Comparison of ENCODE assay signal across 23 cellular contexts in the genomic region with DNA sequence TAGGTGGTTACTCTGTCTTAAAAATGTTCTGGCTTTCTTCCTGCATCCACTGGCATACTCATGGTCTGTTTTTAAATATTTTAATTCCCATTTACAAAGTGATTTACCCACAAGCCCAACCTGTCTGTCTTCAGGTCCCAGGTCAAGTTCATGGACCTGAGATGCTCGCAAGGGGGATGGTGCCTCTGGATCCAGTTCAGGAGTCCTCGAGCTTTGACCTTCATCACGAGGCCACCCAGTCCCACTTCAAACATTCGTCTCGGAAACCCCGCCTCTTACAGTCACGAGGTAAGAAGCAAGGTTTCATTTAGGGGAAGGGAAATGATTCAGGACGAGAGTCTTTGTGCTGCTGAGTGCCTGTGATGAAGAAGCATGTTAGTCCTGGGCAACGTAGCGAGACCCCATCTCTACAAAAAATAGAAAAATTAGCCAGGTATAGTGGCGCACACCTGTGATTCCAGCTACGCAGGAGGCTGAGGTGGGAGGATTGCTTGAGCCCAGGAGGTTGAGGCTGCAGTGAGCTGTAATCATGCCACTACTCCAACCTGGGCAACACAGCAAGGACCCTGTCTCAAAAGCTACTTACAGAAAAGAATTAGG. TPM values are rescaled to one million over a fixed set of nuclear protein-coding genes. Genes with fewer than 3 reads are reported as not detected.
DNase-seq lines count a peak whose midpoint lies in the region; ATAC-seq, FAIRE-seq and TF ChIP-seq lines count a peak whose summit lies in the region.
"Had no signal": no experiment of that assay in that cellular context is flagged by ENCODE, and none has a peak within 500 bp of the region (broad histone marks: within the 10 kb centered on the region; RNA-seq: fewer than 3 reads in every experiment).

No MANE protein-coding gene starts in this region.

- no peaks in the 10 kb centered on the region for H3K9me3 ChIP-seq in adrenal gland (replicated peaks in 1 of 3)
- no peaks in the 10 kb centered on the region for H3K9me3 ChIP-seq in keratinocyte (ENCODE audit: control insufficient read depth, low read depth, low read length)
- H3K9me3 ChIP-seq in stomach, result no peaks in the 10 kb centered on the region
- H3K9me3 ChIP-seq: BE2C had no signal

- no peak for TF ChIP-seq POLR2A in adrenal gland (IDR thresholded peaks at IDR 0.05)
- TF ChIP-seq POLR2A in stomach (IDR thresholded peaks at IDR 0.05), result no peak

- H3K4me3 Mint-ChIP-seq in activated naive CD4-positive, alpha-beta T cell treated with anti-CD3 and anti-CD28 coated beads, Interleukin-2, amount 10 ng/mL, durations not matched to agents 7 days and 5 days, result no peak overlapping the region
- H3K4me3 Mint-ChIP-seq: H9 had no signal

- H3K27ac ChIP-seq in adrenal gland, result peak overlapping the region in 3 of 5 donors; percentile 57 to 68 (median 60)
- H3K27ac ChIP-seq in keratinocyte (ENCODE audit: control insufficient read depth, insufficient read depth, low read length), result peak overlapping the region; percentile 16
- H3K27ac ChIP-seq in stomach, result peak overlapping the region; percentile 15 to 100 (median 76)
- H3K27ac ChIP-seq: GM23248 had no signal

- H3K4me1 ChIP-seq in adrenal gland (replicated peaks in 1 of 2), result peaks cover 3 to 42% of the 10 kb centered on the region in 2 donors
- peaks cover 41% of the 10 kb centered on the region for H3K4me1 ChIP-seq in keratinocyte (ENCODE audit: control insufficient read depth, extremely low read depth, insufficient read depth, low read length)
- H3K4me1 ChIP-seq in stomach, result peaks cover 39 to 62% (median 47%) of the 10 kb centered on the region in 4 donors
- H3K4me1 ChIP-seq: BE2C had no signal

- H3K9me3 Mint-ChIP-seq in activated naive CD4-positive, alpha-beta T cell treated with anti-CD3 and anti-CD28 coated beads, Interleukin-2, amount 10 ng/mL, durations not matched to agents 7 days and 5 days, result no peaks in the 10 kb centered on the region
- H3K9me3 Mint-ChIP-seq: H9 had no signal

- H3K4me2 ChIP-seq in keratinocyte (ENCODE audit: control insufficient read depth, extremely low read depth, insufficient read depth, low read depth, low read length), result no peak overlapping the region

- peaks cover 39% of the 10 kb centered on the region for H3K79me2 ChIP-seq in keratinocyte (ENCODE audit: control insufficient read depth, insufficient read depth, low read length)

- H3K36me3 ChIP-seq in adrenal gland (replicated peaks in 1 of 2) (peaks cover 0 to 67% of the 10 kb centered on the region in 2 donors), keratinocyte (ENCODE audit: control insufficient read depth in 2 of 2, extremely low read depth in 1 of 2, insufficient read depth in 2 of 2, low read length in 2 of 2) (peaks cover 16 to 20% of the 10 kb centered on the region in 2 experiments), stomach (peaks cover 40 to 83% (median 79%) of the 10 kb centered on the region in 4 donors)

- peaks cover 11% of the 10 kb centered on the region for H3K4me1 Mint-ChIP-seq in activated naive CD4-positive, alpha-beta T cell treated with anti-CD3 and anti-CD28 coated beads, Interleukin-2, amount 10 ng/mL, durations not matched to agents 7 days and 5 days

- no peak overlapping the region for H3K9ac ChIP-seq in keratinocyte (ENCODE audit: control insufficient read depth, extremely low read depth, insufficient read depth, low read length)
- H3K9ac ChIP-seq: GM23248 had no signal

- no peak for TF ChIP-seq EP300 in stomach (IDR thresholded peaks at IDR 0.05)

- peak overlapping the region; percentile 52 for H3K27ac Mint-ChIP-seq in activated naive CD4-positive, alpha-beta T cell treated with anti-CD3 and anti-CD28 coated beads, Interleukin-2, amount 10 ng/mL, durations not matched to agents 7 days and 5 days
- H3K27ac Mint-ChIP-seq: H9 had no signal

- no peak for TF ChIP-seq CTCF in adrenal gland (IDR thresholded peaks at IDR 0.05)
- TF ChIP-seq CTCF in keratinocyte (optimal IDR thresholded peaks at IDR 0.05 in 1 of 3, IDR thresholded peaks at IDR 0.05 in 1 of 3, conservative IDR thresholded peaks at IDR 0.05 in 1 of 3; ENCODE audit: extremely low read depth in 1 of 3, insufficient read depth in 2 of 3, low read length in 3 of 3), result no peak
- no peak for TF ChIP-seq CTCF in stomach (IDR thresholded peaks at IDR 0.05)

- no peaks in the 10 kb centered on the region for H4K20me1 ChIP-seq in keratinocyte (ENCODE audit: control insufficient read depth, extremely low read depth, insufficient read depth, low read length)

- DNase-seq in activated naive CD4-positive, alpha-beta T cell treated with anti-CD3 and anti-CD28 coated beads, Interleukin-2, amount 10 ng/mL, durations not matched to agents 7 days and 5 days, result no peak
- DNase-seq in activated naive CD4-positive, alpha-beta T cell treated with anti-CD3 and anti-CD28 coated beads, Interleukin-2, amount 50 U/mL, for 16 hours, result no peak
- DNase-seq in adrenal gland (peak; percentile 43 to 80 (median 74)), keratinocyte (ENCODE audit: low read depth, low spot score) (no peak), stomach (no peak), T-helper 9 cell (no peak)
- DNase-seq: BE2C; DMS53; GDM1; GM23248; H9; KG1; NCI-H1092 treated with DMSO at 0.1 percent for 48 hours; NCI-H2029 treated with DMSO at 0.1 percent for 48 hours; NCI-H226; NCI-H524; NCI-H774; NK-92 treated with Interleukin-12 subunit alpha and Interleukin-12 subunit beta, amount 100 ng/mL, for 24 hours had no signal

- no peak overlapping the region for H3K4me3 ChIP-seq in adrenal gland
- no peak overlapping the region for H3K4me3 ChIP-seq in keratinocyte (ENCODE audit: control insufficient read depth in 2 of 3, extremely low read depth in 1 of 3, insufficient read depth in 2 of 3, low read depth in 1 of 3, low read length in 3 of 3)
- peak overlapping the region in 1 of 4 donors; percentile 9 for H3K4me3 ChIP-seq in stomach
- H3K4me3 ChIP-seq: GM23248 had no signal

- peaks cover 34% of the 10 kb centered on the region for H3K36me3 Mint-ChIP-seq in activated naive CD4-positive, alpha-beta T cell treated with anti-CD3 and anti-CD28 coated beads, Interleukin-2, amount 10 ng/mL, durations not matched to agents 7 days and 5 days

- dilution Hi-C loops in keratinocyte (cut with MboI; ENCODE audit: extremely low pct_ligation_motif_present, low sequenced_read_pairs), result no loop called here

- ATAC-seq in HG03354 (IDR thresholded peaks at IDR 0.05; ENCODE audit: poor library complexity, severe bottlenecking, unreplicated experiment), result no peak

- no peak for FAIRE-seq in keratinocyte (lab: Jason Lieb, UNC)
- FAIRE-seq: D721Med, GM18507 had no signal

- H2AFZ ChIP-seq in keratinocyte (ENCODE audit: control insufficient read depth, low read length), result no peak overlapping the region
- H2AFZ ChIP-seq: GM23248 had no signal

- intact Hi-C loops in adrenal gland (cut with DNase I), result no loop called here
- intact Hi-C loops in stomach (cut with DNase I; ENCODE audit: low total_unique reads), result no loop called here

- no peaks in the 10 kb centered on the region for H3K9me1 ChIP-seq in keratinocyte (ENCODE audit: control insufficient read depth, extremely low read depth, insufficient read depth, low read length)

- 50 to 72% (median 60%) methylated on average over 7 to 12 of the region's 12 CpGs for WGBS in adrenal gland, 4 donors
- WGBS in stomach, 5 donors, result 54 to 71% (median 69%) methylated on average over 12 of the region's 12 CpGs

- CTCF ChIA-PET in activated naive CD4-positive, alpha-beta T cell treated with anti-CD3 and anti-CD28 coated beads, Interleukin-2, amount 10 ng/mL, durations not matched to agents 7 days and 5 days (lab: Charles Lee), result no interaction called here

- H3K27me3 ChIP-seq in adrenal gland (no peaks in the 10 kb centered on the region), keratinocyte (ENCODE audit: control insufficient read depth, extremely low read depth, insufficient read depth, low read length) (no peaks in the 10 kb centered on the region), stomach (no peaks in the 10 kb centered on the region)
- H3K27me3 ChIP-seq: BE2C had no signal

- no peaks in the 10 kb centered on the region for H3K27me3 Mint-ChIP-seq in activated naive CD4-positive, alpha-beta T cell treated with anti-CD3 and anti-CD28 coated beads, Interleukin-2, amount 10 ng/mL, durations not matched to agents 7 days and 5 days

RNA-seq across cellular contexts. Expression of a gene that starts 8.7 kb away (rescaled TPM):
- total RNA-seq in adrenal gland (100 to 1,000 TPM in 2 of 8 donors, 10 to 100 TPM in 6; 35.2 to 134 (median 75.7) TPM), stomach (100 to 1,000 TPM in 1 of 5 donors, 10 to 100 TPM in 4; 49.0 to 153 (median 55.2) TPM)
- polyA plus RNA-seq in adrenal gland (10 to 100 TPM; 20.3 to 46.6 (median 38.7) TPM), keratinocyte (20.6 to 26.8 TPM (median 24.7 TPM) in 3 replicates), stomach (10 to 100 TPM in 2 of 3 donors, 1 to 10 TPM in 1; 9.5 to 13.6 (median 10.0) TPM)
- 33.7 TPM for polyA plus RNA-seq in keratinocyte (2011; ENCODE audit: low read depth)
- polyA plus RNA-seq in keratinocyte (2011; cell fraction: cytosol; rRNA removed), result 11.4 and 17.7 TPM in 2 replicates
- polyA plus RNA-seq in keratinocyte (2011; cell fraction: nucleus; rRNA removed), result 42.4 and 44.4 TPM in 2 replicates
- 15.8 and 17.2 TPM in 2 replicates for polyA plus RNA-seq in keratinocyte (2012; ENCODE audit: low replicate concordance)
- polyA minus RNA-seq in keratinocyte, result 56.7 to 102 TPM (median 80.9 TPM) in 3 replicates
- polyA minus RNA-seq in keratinocyte (2011; cell fraction: cytosol; rRNA and poly(A)+ RNA removed), result 35.7 TPM
- 37.1 and 63.7 TPM in 2 replicates for polyA minus RNA-seq in keratinocyte (2011; cell fraction: nucleus; rRNA and poly(A)+ RNA removed)

RNA-seq across cellular contexts. Expression of a gene that starts 25.5 kb away (rescaled TPM):
- total RNA-seq in adrenal gland (10 to 100 TPM in 7 of 8 donors, 1 to 10 TPM in 1; 10.0 to 16.5 (median 13.4) TPM), stomach (10 to 100 TPM in 4 of 5 donors, 1 to 10 TPM in 1; 6.4 to 48.4 (median 14.6) TPM)
- polyA plus RNA-seq in adrenal gland (10 to 100 TPM; 11.2 to 14.9 (median 12.5) TPM), keratinocyte (11.2 to 12.9 TPM (median 12.6 TPM) in 3 replicates), stomach (1 to 10 TPM; 5.4 to 7.0 (median 6.8) TPM)
- polyA plus RNA-seq in keratinocyte (2011; ENCODE audit: low read depth), result 4.4 TPM
- 9.7 and 11.7 TPM in 2 replicates for polyA plus RNA-seq in keratinocyte (2011; cell fraction: cytosol; rRNA removed)
- 16.5 and 17.1 TPM in 2 replicates for polyA plus RNA-seq in keratinocyte (2011; cell fraction: nucleus; rRNA removed)
- 8.1 and 8.2 TPM in 2 replicates for polyA plus RNA-seq in keratinocyte (2012; ENCODE audit: low replicate concordance)
- polyA minus RNA-seq in keratinocyte, result 5.6 to 7.2 TPM (median 6.1 TPM) in 3 replicates
- polyA minus RNA-seq in keratinocyte (2011; cell fraction: cytosol; rRNA and poly(A)+ RNA removed), result 11.1 TPM
- 6.1 and 8.5 TPM in 2 replicates for polyA minus RNA-seq in keratinocyte (2011; cell fraction: nucleus; rRNA and poly(A)+ RNA removed)

RNA-seq across cellular contexts. Expression of a gene that starts 48.3 kb away (rescaled TPM):
- total RNA-seq in adrenal gland, result 1 to 10 TPM in 5 of 8 donors, under 1 TPM in 1, not detected in 2; 0.88 to 3.1 (median 2.0) TPM
- 10 to 100 TPM in 1 of 3 donors, 1 to 10 TPM in 1, under 1 TPM in 1; 0.88 to 29.7 (median 3.9) TPM for polyA plus RNA-seq in adrenal gland
- polyA plus RNA-seq in keratinocyte, result 0.14 to 1.3 TPM (median 1.3 TPM) in 3 replicates
- 566 TPM for polyA plus RNA-seq in keratinocyte (2011; ENCODE audit: low read depth)
- 0.14 and 0.39 TPM in 2 replicates for polyA plus RNA-seq in keratinocyte (2011; cell fraction: cytosol; rRNA removed)
- polyA plus RNA-seq in keratinocyte (2011; cell fraction: nucleus; rRNA removed), result 0.37 and 3.4 TPM in 2 replicates
- polyA plus RNA-seq in keratinocyte (2012; ENCODE audit: low replicate concordance), result 1.00 and 287 TPM in 2 replicates
- polyA minus RNA-seq in keratinocyte, result 4.9 TPM in 1 of 3 replicates, not detected in the others
- polyA minus RNA-seq in keratinocyte (2011; cell fraction: cytosol; rRNA and poly(A)+ RNA removed), result not detected
- polyA minus RNA-seq in keratinocyte (2011; cell fraction: nucleus; rRNA and poly(A)+ RNA removed), result 1.6 and 3.6 TPM in 2 replicates
- 10 to 100 TPM in 2 of 5 donors, 1 to 10 TPM in 2, not detected in 1; 6.8 to 92.3 (median 32.7) TPM for total RNA-seq in stomach
- 100 to 1,000 TPM; 235 to 461 (median 422) TPM for polyA plus RNA-seq in stomach
- total RNA-seq: A673, GM23248, H9, HT1080 had no signal
- polyA plus RNA-seq: GM23248 had no signal

RNA-seq across cellular contexts. Expression of a gene that starts 57.4 kb away (rescaled TPM):
- total RNA-seq in adrenal gland (10 to 100 TPM; 13.2 to 47.3 (median 22.1) TPM), stomach (10 to 100 TPM; 15.2 to 42.0 (median 37.8) TPM)
- polyA plus RNA-seq in adrenal gland (10 to 100 TPM; 17.4 to 25.5 (median 23.2) TPM), keratinocyte (16.6 to 17.7 TPM (median 16.8 TPM) in 3 replicates), stomach (10 to 100 TPM; 12.4 to 19.6 (median 13.5) TPM)
- polyA plus RNA-seq in keratinocyte (2011; ENCODE audit: low read depth), result 4.2 TPM
- 6.5 and 9.5 TPM in 2 replicates for polyA plus RNA-seq in keratinocyte (2011; cell fraction: cytosol; rRNA removed)
- polyA plus RNA-seq in keratinocyte (2011; cell fraction: nucleus; rRNA removed), result 36.3 and 40.5 TPM in 2 replicates
- 9.5 and 12.5 TPM in 2 replicates for polyA plus RNA-seq in keratinocyte (2012; ENCODE audit: low replicate concordance)
- polyA minus RNA-seq in keratinocyte, result 12.2 to 25.6 TPM (median 14.7 TPM) in 3 replicates
- polyA minus RNA-seq in keratinocyte (2011; cell fraction: cytosol; rRNA and poly(A)+ RNA removed), result 8.6 TPM
- polyA minus RNA-seq in keratinocyte (2011; cell fraction: nucleus; rRNA and poly(A)+ RNA removed), result 12.9 and 18.7 TPM in 2 replicates

Comparison
In these comparisons a context has a peak if more than half of its experiments do, and no peak if none do; other contexts are left out.
1. DNase-seq: peak in adrenal gland (7 of 7); none in activated naive CD4-positive, alpha-beta T cell treated with anti-CD3 and anti-CD28 coated beads, Interleukin-2, amount 10 ng/mL, durations not matched to agents 7 days and 5 days (single experiment), activated naive CD4-positive, alpha-beta T cell treated with anti-CD3 and anti-CD28 coated beads, Interleukin-2, amount 50 U/mL, for 16 hours (single experiment), keratinocyte (single experiment), stomach (single experiment) and T-helper 9 cell (single experiment).
2. H3K27ac ChIP-seq: peak in every context shown above with its lines; median percentile 76 in stomach; 60 in adrenal gland; 16 in keratinocyte.